16 cellular contexts compared by ENCODE assay signal in the genomic region with DNA sequence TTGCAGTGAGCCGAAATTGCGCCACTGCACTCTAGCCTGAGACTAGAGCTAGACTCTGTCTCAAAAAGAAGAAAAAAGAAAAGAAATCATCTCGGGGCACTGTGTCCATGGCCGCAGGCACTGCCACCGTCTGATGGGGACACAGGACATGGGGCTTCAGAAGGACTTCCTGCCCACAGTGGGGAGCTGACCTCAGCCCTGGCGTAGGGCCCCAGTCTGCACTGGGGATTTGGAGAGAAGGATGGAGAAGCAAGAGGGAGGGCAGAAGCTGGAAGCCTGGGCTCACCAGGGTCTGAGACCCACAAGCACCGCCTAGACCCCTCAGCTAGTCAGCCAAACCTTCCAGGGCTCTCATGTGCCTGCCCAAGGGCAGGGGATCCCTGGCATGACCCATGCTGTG.
"Had no signal": no experiment of that assay in that cellular context is flagged by ENCODE, and none has a peak within 500 bp of the region (broad histone marks: within the 10 kb centered on the region; RNA-seq: fewer than 3 reads in every experiment).

No MANE protein-coding gene starts in this region.

- H3K36me3 ChIP-seq: esophagus squamous epithelium, gastroesophageal sphincter, left lung, lower lobe of right lung, pancreas, spleen, tibial nerve had no signal

- H3K27ac Mint-ChIP-seq: dendritic cell treated with granulocyte-macrophage colony-stimulating factor and Interleukin-4, amounts not matched to agents 40 ng/mL and 50 ng/mL, for 4 days; effector memory CD8-positive, alpha-beta T cell; natural killer cell; stimulated activated memory B cell treated with anti-CD40 and anti-IgM and Interleukin-4, amounts not matched to agents 10 μg/mL and 1 μg/mL and 100 μg/mL, for 72 hours; stimulated activated naive CD8-positive, alpha-beta T cell treated with anti-CD3 and anti-CD28 coated beads, Interleukin-15, Interleukin-2, amounts not matched to agents 100 ng/mL and 50 ng/mL, for 24 hours had no signal

- H3K4me3 ChIP-seq: esophagus squamous epithelium, gastroesophageal sphincter, left lung, lower lobe of right lung, mucosa of descending colon, pancreas, psoas muscle, spleen, testis, tibial nerve had no signal

- H3K27me3 ChIP-seq: pancreas, testis, tibial nerve had no signal

- H3K27ac ChIP-seq: esophagus squamous epithelium, gastroesophageal sphincter, left lung, lower lobe of right lung, pancreas, psoas muscle, spleen, testis, tibial nerve had no signal

- H3K36me3 Mint-ChIP-seq: natural killer cell; stimulated activated memory B cell treated with anti-CD40 and anti-IgM and Interleukin-4, amounts not matched to agents 10 μg/mL and 1 μg/mL and 100 μg/mL, for 72 hours had no signal

- H3K9me3 ChIP-seq: esophagus squamous epithelium, gastroesophageal sphincter, left lung, lower lobe of right lung, mucosa of descending colon, pancreas, psoas muscle, spleen, testis, tibial nerve had no signal

- H3K4me3 Mint-ChIP-seq: dendritic cell treated with granulocyte-macrophage colony-stimulating factor and Interleukin-4, amounts not matched to agents 40 ng/mL and 50 ng/mL, for 4 days; effector memory CD8-positive, alpha-beta T cell; natural killer cell; neural crest cell; stimulated activated memory B cell treated with anti-CD40 and anti-IgM and Interleukin-4, amounts not matched to agents 10 μg/mL and 1 μg/mL and 100 μg/mL, for 72 hours; stimulated activated naive CD8-positive, alpha-beta T cell treated with anti-CD3 and anti-CD28 coated beads, Interleukin-15, Interleukin-2, amounts not matched to agents 100 ng/mL and 50 ng/mL, for 24 hours had no signal

- H3K9me3 Mint-ChIP-seq: dendritic cell treated with granulocyte-macrophage colony-stimulating factor and Interleukin-4, amounts not matched to agents 40 ng/mL and 50 ng/mL, for 4 days; effector memory CD8-positive, alpha-beta T cell; natural killer cell; stimulated activated memory B cell treated with anti-CD40 and anti-IgM and Interleukin-4, amounts not matched to agents 10 μg/mL and 1 μg/mL and 100 μg/mL, for 72 hours; stimulated activated naive CD8-positive, alpha-beta T cell treated with anti-CD3 and anti-CD28 coated beads, Interleukin-15, Interleukin-2, amounts not matched to agents 100 ng/mL and 50 ng/mL, for 24 hours had no signal

- DNase-seq: esophagus squamous epithelium had no signal

- H3K4me1 ChIP-seq: pancreas, psoas muscle had no signal
